10 cellular contexts compared by ENCODE assay signal in the genomic region with DNA sequence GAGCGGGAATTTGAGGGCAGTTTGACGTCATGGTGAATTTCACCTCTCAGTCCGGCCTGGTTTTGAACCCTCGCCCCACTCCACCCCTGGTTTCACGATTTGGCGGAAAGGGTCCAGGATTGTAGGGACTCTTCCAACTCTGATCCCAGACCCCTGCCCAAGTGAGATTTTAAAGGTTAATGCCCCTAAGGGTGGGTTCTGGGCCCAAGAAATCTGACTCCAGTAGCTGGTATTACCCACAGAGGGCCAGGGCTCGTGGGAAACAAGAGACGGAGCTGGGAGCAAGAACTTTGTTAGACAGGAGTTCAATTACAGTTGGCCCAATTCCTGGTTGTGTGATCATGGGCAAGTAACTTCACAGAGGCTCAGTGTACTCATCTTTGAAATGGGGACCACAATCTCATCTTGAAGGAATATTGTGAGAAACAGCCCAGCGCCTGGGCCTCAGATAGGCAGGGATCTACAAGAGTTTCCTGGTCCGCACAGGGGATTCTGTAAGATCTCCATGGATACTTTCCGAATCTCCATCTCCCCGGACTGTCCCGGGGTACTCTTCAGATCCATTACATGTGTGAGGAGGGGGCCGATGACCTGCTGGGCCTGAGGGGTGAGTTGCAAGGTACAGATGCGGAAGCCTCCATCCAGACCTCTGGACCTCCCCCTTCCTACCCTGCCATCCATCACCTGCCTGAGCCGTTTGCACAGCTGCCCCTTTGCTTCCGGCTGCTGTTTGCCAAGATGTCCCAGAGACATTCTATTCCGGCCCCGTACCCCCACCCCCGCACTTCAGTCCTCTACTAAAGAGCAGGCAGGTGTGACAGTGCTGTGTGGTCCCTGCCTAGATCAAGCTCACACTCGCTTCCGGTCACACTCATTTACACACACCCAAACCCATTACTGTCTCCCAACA. TPM values are rescaled to one million over a fixed set of nuclear protein-coding genes. Genes with fewer than 3 reads are reported as not detected.
A peak's percentile ranks its signal among the peaks of the same experiment; 100 is the strongest.
DNase-seq lines count a peak whose midpoint lies in the region; ATAC-seq and TF ChIP-seq lines count a peak whose summit lies in the region.
"Had no signal": no experiment of that assay in that cellular context is flagged by ENCODE, and none has a peak within 500 bp of the region (broad histone marks: within the 10 kb centered on the region; RNA-seq: fewer than 3 reads in every experiment).

No MANE protein-coding gene starts in this region.

- H3K9me2 ChIP-seq in hepatocyte (replicated peaks; ENCODE audit: insufficient read depth) = no peaks in the 10 kb centered on the region

- peaks cover 30% of the 10 kb centered on the region for H3K4me1 ChIP-seq in hepatocyte (ENCODE audit: insufficient read depth)
- peaks cover 11 to 41% (median 34%) of the 10 kb centered on the region in 4 donors for H3K4me1 ChIP-seq in stomach
- H3K4me1 ChIP-seq: SJCRH30 had no signal

- H3K4me3 Mint-ChIP-seq in activated naive CD4-positive, alpha-beta T cell treated with anti-CD3 and anti-CD28 coated beads for 36 hours = peak overlapping the region; percentile 69

- CTCF ChIA-PET in activated naive CD4-positive, alpha-beta T cell treated with anti-CD3 and anti-CD28 coated beads for 36 hours (lab: Charles Lee) = interaction anchor here (1.0 to 4.9 kb wide), 9 partner anchors 9 to 237 kb away, joined by 3 to 89 read pairs (median 6); partner anchors contain the start of gene CALCB

- H3K9me3 Mint-ChIP-seq in activated naive CD4-positive, alpha-beta T cell treated with anti-CD3 and anti-CD28 coated beads for 36 hours = no peaks in the 10 kb centered on the region

- TF ChIP-seq POLR2A in stomach (IDR thresholded peaks at IDR 0.05) = no peak

- DNase-seq in activated naive CD4-positive, alpha-beta T cell treated with anti-CD3 and anti-CD28 coated beads for 36 hours = peak; percentile 25
- DNase-seq in activated naive CD4-positive, alpha-beta T cell treated with Interleukin-2 at 50 U/mL for 16 hours = no peak
- DNase-seq in NCI-H748 treated with DMSO at 0.1 percent for 48 hours (lab: John Stamatoyannopoulos, UW) (peak; percentile 51), hepatocyte (ENCODE audit: low spot score) (no peak), stomach (no peak), MV-4-11 (lab: John Stamatoyannopoulos, UW) (no peak), NCI-H446 (lab: John Stamatoyannopoulos, UW) (no peak)
- DNase-seq: SJCRH30 had no signal

- H3K9me3 ChIP-seq in hepatocyte (ENCODE audit: low read depth) = no peaks in the 10 kb centered on the region
- H3K9me3 ChIP-seq in stomach = no peaks in the 10 kb centered on the region
- H3K9me3 ChIP-seq: SJCRH30 had no signal

- intact Hi-C loops in activated naive CD4-positive, alpha-beta T cell treated with anti-CD3 and anti-CD28 coated beads for 36 hours (cut with micrococcal nuclease) = loop anchor here (5.0 to 10.0 kb wide), 2 partner anchors 451 to 1632 kb away; partner anchors contain the start of gene PSMA1
- intact Hi-C loops in stomach (cut with DNase I; ENCODE audit: low total_unique reads) = no loop called here

- peak overlapping the region; percentile 87 for H3K4me2 ChIP-seq in hepatocyte
- H3K4me2 ChIP-seq: KMS-11 had no signal

- H3K36me3 ChIP-seq in hepatocyte (replicated peaks; ENCODE audit: insufficient read depth, low read depth) (no peaks in the 10 kb centered on the region), stomach (no peaks in the 10 kb centered on the region)
- H3K36me3 ChIP-seq: SJCRH30 had no signal

- H3K27ac Mint-ChIP-seq in activated naive CD4-positive, alpha-beta T cell treated with anti-CD3 and anti-CD28 coated beads for 36 hours = no peak overlapping the region

- TF ChIP-seq CTCF in hepatocyte (IDR thresholded peaks at IDR 0.05; ENCODE audit: poor library complexity) (no peak), stomach (IDR thresholded peaks at IDR 0.05) (no peak)

- H3K4me3 ChIP-seq in hepatocyte (no peak overlapping the region), stomach (peak overlapping the region in 3 of 4 donors; percentile 30 to 36 (median 36))
- H3K4me3 ChIP-seq: SJCRH30 had no signal

- peaks cover 33% of the 10 kb centered on the region for H3K4me1 Mint-ChIP-seq in activated naive CD4-positive, alpha-beta T cell treated with anti-CD3 and anti-CD28 coated beads for 36 hours (ENCODE audit: low read depth)

- no peaks in the 10 kb centered on the region for H3K79me2 ChIP-seq in hepatocyte

- no peak overlapping the region for H2AFZ ChIP-seq in hepatocyte

- H3K27me3 Mint-ChIP-seq in activated naive CD4-positive, alpha-beta T cell treated with anti-CD3 and anti-CD28 coated beads for 36 hours (ENCODE audit: low read depth) = peaks cover 74% of the 10 kb centered on the region

- TF ChIP-seq EP300 in stomach (IDR thresholded peaks at IDR 0.05) = no peak

- H4K20me1 ChIP-seq in hepatocyte (ENCODE audit: insufficient read depth, poor library complexity, severe bottlenecking) = no peaks in the 10 kb centered on the region

- no peak for ATAC-seq in HG02970 (IDR thresholded peaks at IDR 0.05; ENCODE audit: low FRiP score, unreplicated experiment)

- WGBS in hepatocyte (ENCODE audit: low lambda C conversion rate, missing lambda C conversion rate) = 49% methylated on average over 22 of the region's 22 CpGs
- WGBS in stomach, 5 donors = 12 to 16% (median 16%) methylated on average over 21 to 22 of the region's 22 CpGs

- H3K27me3 ChIP-seq in hepatocyte (peaks cover 98% of the 10 kb centered on the region), stomach (peaks cover 18 to 94% (median 77%) of the 10 kb centered on the region in 3 donors)

- no peaks in the 10 kb centered on the region for H3K36me3 Mint-ChIP-seq in activated naive CD4-positive, alpha-beta T cell treated with anti-CD3 and anti-CD28 coated beads for 36 hours (ENCODE audit: low read depth)

- no peak overlapping the region for H3K27ac ChIP-seq in hepatocyte
- no peak overlapping the region for H3K27ac ChIP-seq in stomach
- H3K27ac ChIP-seq: KMS-11, SJCRH30 had no signal

RNA-seq across cellular contexts. Expression of gene CALCA, which starts 0.7 kb away (rescaled TPM):
- not detected for total RNA-seq in activated naive CD4-positive, alpha-beta T cell treated with anti-CD3 and anti-CD28 coated beads for 36 hours
- total RNA-seq in hepatocyte = 0.56 TPM in 1 of 2 replicates, not detected in the other
- not detected in 2 replicates for polyA plus RNA-seq in hepatocyte
- not detected for total RNA-seq in stomach
- not detected for polyA plus RNA-seq in stomach
- total RNA-seq: SJCRH30 had no signal

Comparison
In these comparisons a context has a peak if more than half of its experiments do, and no peak if none do; other contexts are left out.
1. DNase-seq: peak in activated naive CD4-positive, alpha-beta T cell treated with anti-CD3 and anti-CD28 coated beads for 36 hours (single experiment) and NCI-H748 treated with DMSO at 0.1 percent for 48 hours (single experiment); none in activated naive CD4-positive, alpha-beta T cell treated with Interleukin-2 at 50 U/mL for 16 hours (single experiment), hepatocyte (single experiment), stomach (single experiment), MV-4-11 (single experiment) and NCI-H446 (0 of 2).